Comparison of ENCODE assay signal across 15 cellular contexts in the genomic region with DNA sequence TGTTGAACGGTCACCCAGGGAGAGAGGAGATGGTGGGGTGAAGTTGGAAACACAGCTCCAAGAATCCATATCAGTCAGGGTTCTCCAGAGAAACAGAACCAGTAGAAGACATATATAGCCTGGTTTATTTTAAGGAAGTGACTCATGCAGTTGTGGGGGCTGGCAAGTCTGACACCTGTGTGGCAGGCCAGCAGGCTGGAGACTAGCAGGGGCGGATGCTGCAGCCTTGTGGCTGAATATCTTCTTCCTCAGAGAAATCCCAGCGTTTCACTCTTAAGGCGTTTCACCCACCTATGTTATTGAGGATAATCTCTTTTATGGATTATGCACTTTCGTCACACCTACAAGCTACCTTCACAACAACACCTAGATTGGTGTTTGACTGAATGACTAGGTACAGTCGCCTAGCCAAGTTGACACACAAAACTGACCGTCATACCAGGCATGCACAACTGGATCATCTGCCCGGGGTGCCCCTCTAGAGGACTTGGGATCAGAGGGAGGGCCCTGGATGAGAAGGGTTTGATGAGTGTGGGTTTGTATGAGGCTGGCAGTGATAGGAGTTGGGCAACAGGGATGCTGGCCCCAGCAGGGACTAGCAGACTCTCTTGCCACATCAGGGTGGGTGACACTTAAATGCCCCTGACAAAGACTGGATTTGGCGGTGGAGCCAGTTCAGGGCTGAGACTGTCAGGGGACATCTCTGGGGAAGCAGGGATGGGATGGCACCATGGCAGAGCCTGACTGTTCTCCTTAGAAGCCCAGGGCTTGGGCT. TPM values are rescaled to one million over a fixed set of nuclear protein-coding genes. Genes with fewer than 3 reads are reported as not detected.
DNase-seq lines count a peak whose midpoint lies in the region; ATAC-seq and TF ChIP-seq lines count a peak whose summit lies in the region.
"Had no signal": no experiment of that assay in that cellular context is flagged by ENCODE, and none has a peak within 500 bp of the region (broad histone marks: within the 10 kb centered on the region; RNA-seq: fewer than 3 reads in every experiment).

No MANE protein-coding gene starts in this region.

- H3K27ac ChIP-seq in endodermal cell (ENCODE audit: low read depth, low read length): no peak overlapping the region
- H3K27ac ChIP-seq: skin epidermis had no signal

- no peaks in the 10 kb centered on the region for H3K9me3 ChIP-seq in endodermal cell (ENCODE audit: control insufficient read depth, low read length)
- H3K9me3 ChIP-seq: BE2C had no signal

- H3K36me3 ChIP-seq in endodermal cell (ENCODE audit: control insufficient read depth, insufficient read depth, low read length): no peaks in the 10 kb centered on the region
- H3K36me3 ChIP-seq: BE2C had no signal

- no peaks in the 10 kb centered on the region for H3K4me1 Mint-ChIP-seq in activated T-cell treated with anti-CD3 and anti-CD28 coated beads, Interleukin-2, amount 50 U/mL, for 4 hours (ENCODE audit: low read depth)
- H3K4me1 Mint-ChIP-seq in endodermal cell: no peaks in the 10 kb centered on the region

- ATAC-seq in activated T-cell treated with anti-CD3 and anti-CD28 coated beads, Interleukin-2, amount 50 U/mL, for 4 hours: peak; percentile 43 to 51
- ATAC-seq in stimulated activated naive CD8-positive, alpha-beta T cell treated with anti-CD3 and anti-CD28 coated beads, Interleukin-15, Interleukin-2, amounts not matched to agents 100 U/mL and 50 U/mL, for 24 hours: no peak
- ATAC-seq in GM21619 (IDR thresholded peaks at IDR 0.05; ENCODE audit: unreplicated experiment): no peak

- no peak overlapping the region for H3K4me3 ChIP-seq in endodermal cell (ENCODE audit: low read length)
- H3K4me3 ChIP-seq: skin epidermis had no signal

- no peak for DNase-seq in activated T-cell treated with anti-CD3 and anti-CD28 coated beads, Interleukin-2, amount 50 U/mL, for 4 hours
- DNase-seq in activated T-cell treated with anti-CD3 and anti-CD28 coated beads for 4 hours: no peak
- peak; percentile 9 for DNase-seq in OCI-M1 (lab: John Stamatoyannopoulos, UW)
- DNase-seq in endodermal cell: peak; percentile 44
- peak; percentile 24 for DNase-seq in stimulated activated naive CD8-positive, alpha-beta T cell treated with anti-CD3 and anti-CD28 coated beads, Interleukin-15, Interleukin-2, amounts not matched to agents 100 U/mL and 50 U/mL, for 24 hours
- DNase-seq in cerebellar cortex (ENCODE audit: low spot score): no peak
- DNase-seq in HUDEP-2 (lab: John Stamatoyannopoulos, UW; ENCODE audit: unreplicated experiment in 76 of 76): no peak
- DNase-seq: BE2C, glutamatergic neuron, NCI-H526 had no signal

- H3K9me3 Mint-ChIP-seq in activated T-cell treated with anti-CD3 and anti-CD28 coated beads, Interleukin-2, amount 50 U/mL, for 4 hours: peaks cover 4% of the 10 kb centered on the region
- peaks cover 5% of the 10 kb centered on the region for H3K9me3 Mint-ChIP-seq in endodermal cell

- H3K27me3 Mint-ChIP-seq in activated T-cell treated with anti-CD3 and anti-CD28 coated beads, Interleukin-2, amount 50 U/mL, for 4 hours (ENCODE audit: low read depth): peaks cover 10% of the 10 kb centered on the region
- peaks cover 14% of the 10 kb centered on the region for H3K27me3 Mint-ChIP-seq in endodermal cell (ENCODE audit: insufficient read depth)

- H3K4me3 Mint-ChIP-seq in activated T-cell treated with anti-CD3 and anti-CD28 coated beads, Interleukin-2, amount 50 U/mL, for 4 hours: no peak overlapping the region
- no peak overlapping the region for H3K4me3 Mint-ChIP-seq in endodermal cell

- WGBS in endodermal cell (ENCODE audit: insufficient coverage in 1 of 2, insufficient read length in 1 of 2), 2 experiments: 85 to 89% methylated on average over 3 to 9 of the region's 9 CpGs

- H3K36me3 Mint-ChIP-seq in activated T-cell treated with anti-CD3 and anti-CD28 coated beads, Interleukin-2, amount 50 U/mL, for 4 hours (ENCODE audit: insufficient read depth): no peaks in the 10 kb centered on the region
- H3K36me3 Mint-ChIP-seq in endodermal cell (ENCODE audit: low read depth): no peaks in the 10 kb centered on the region

- H3K27me3 ChIP-seq in endodermal cell (ENCODE audit: control insufficient read depth, insufficient read depth, low read length, poor library complexity, severe bottlenecking): no peaks in the 10 kb centered on the region
- H3K27me3 ChIP-seq: BE2C had no signal

- H3K27ac Mint-ChIP-seq in endodermal cell: no peak overlapping the region

- no peak overlapping the region for H3K9ac ChIP-seq in endodermal cell (ENCODE audit: extremely low read depth, low read length, poor library complexity, severe bottlenecking)

- TF ChIP-seq CTCF in endodermal cell (conservative IDR thresholded peaks at IDR 0.05): no peak

- H3K4me1 ChIP-seq in endodermal cell (ENCODE audit: control insufficient read depth, insufficient read depth, low read length): no peaks in the 10 kb centered on the region
- H3K4me1 ChIP-seq: BE2C had no signal

RNA-seq across cellular contexts. Expression of a gene that starts 23.4 kb away (rescaled TPM):
- total RNA-seq in activated T-cell treated with anti-CD3 and anti-CD28 coated beads, Interleukin-2, amount 50 U/mL, for 4 hours: not detected
- not detected for total RNA-seq in endodermal cell
- polyA plus RNA-seq in endodermal cell (2013, experiment 1 of 2): not detected
- not detected for polyA plus RNA-seq in endodermal cell (2013, experiment 2 of 2)
- total RNA-seq: cerebellum; LHCN-M2; T-helper 1 cell treated with Interleukin-12 subunit alpha and Interleukin-12 subunit beta and Interleukin-4 antibody, amounts not matched to agents 30 ng/mL and 1 ng/mL, for 36 hours had no signal

RNA-seq across cellular contexts. Expression of a gene that starts 41.5 kb away (rescaled TPM):
- total RNA-seq in activated T-cell treated with anti-CD3 and anti-CD28 coated beads, Interleukin-2, amount 50 U/mL, for 4 hours: not detected
- not detected for total RNA-seq in endodermal cell
- polyA plus RNA-seq in endodermal cell (2013, experiment 1 of 2): not detected
- polyA plus RNA-seq in endodermal cell (2013, experiment 2 of 2): not detected
- total RNA-seq: cerebellum; LHCN-M2; T-helper 1 cell treated with Interleukin-12 subunit alpha and Interleukin-12 subunit beta and Interleukin-4 antibody, amounts not matched to agents 30 ng/mL and 1 ng/mL, for 36 hours had no signal

RNA-seq across cellular contexts. Expression of a gene that starts 52.8 kb away (rescaled TPM):
- total RNA-seq in activated T-cell treated with anti-CD3 and anti-CD28 coated beads, Interleukin-2, amount 50 U/mL, for 4 hours: 1 to 10 TPM; 4.3 to 6.2 (median 5.8) TPM
- 10 to 100 TPM; 39.4 to 78.9 TPM for total RNA-seq in endodermal cell
- 64.5 TPM for polyA plus RNA-seq in endodermal cell (2013, experiment 1 of 2)
- polyA plus RNA-seq in endodermal cell (2013, experiment 2 of 2): 61.4 TPM

Comparison
In these comparisons a context has a peak if more than half of its experiments do, and no peak if none do; other contexts are left out.
1. ATAC-seq: peak in activated T-cell treated with anti-CD3 and anti-CD28 coated beads, Interleukin-2, amount 50 U/mL, for 4 hours (2 of 2); none in stimulated activated naive CD8-positive, alpha-beta T cell treated with anti-CD3 and anti-CD28 coated beads, Interleukin-15, Interleukin-2, amounts not matched to agents 100 U/mL and 50 U/mL, for 24 hours (single experiment) and GM21619 (single experiment).
2. DNase-seq: peak in OCI-M1 (single experiment), endodermal cell (single experiment) and stimulated activated naive CD8-positive, alpha-beta T cell treated with anti-CD3 and anti-CD28 coated beads, Interleukin-15, Interleukin-2, amounts not matched to agents 100 U/mL and 50 U/mL, for 24 hours (single experiment); none in activated T-cell treated with anti-CD3 and anti-CD28 coated beads, Interleukin-2, amount 50 U/mL, for 4 hours (single experiment), activated T-cell treated with anti-CD3 and anti-CD28 coated beads for 4 hours (single experiment), cerebellar cortex (single experiment) and HUDEP-2 (0 of 76).
3. RNA of a gene that starts 52.8 kb away (total RNA-seq): 39.4 to 78.9 TPM in endodermal cell; 4.3 to 6.2 TPM in activated T-cell treated with anti-CD3 and anti-CD28 coated beads, Interleukin-2, amount 50 U/mL, for 4 hours; every median in the first group is over 4 times any median in the second.